Comparison of ENCODE assay signal across 10 cellular contexts in genomic region chr16:81526935-81527334, GRCh38.
A peak's percentile ranks its signal among the peaks of the same experiment; 100 is the strongest.
DNase-seq lines count a peak whose midpoint lies in the region; ATAC-seq and TF ChIP-seq lines count a peak whose summit lies in the region.
"Had no signal": no experiment of that assay in that cellular context is flagged by ENCODE, and none has a peak within 500 bp of the region (broad histone marks: within the 10 kb centered on the region; RNA-seq: fewer than 3 reads in every experiment).

No MANE protein-coding gene starts in this region.

- H3K79me2 ChIP-seq in HCT116 (ENCODE audit: insufficient read depth, low read length) (peaks cover 96% of the 10 kb centered on the region), smooth muscle cell (ENCODE audit: low read depth) (peaks cover 83% of the 10 kb centered on the region)

- H3K4me1 ChIP-seq in HCT116 (ENCODE audit: control insufficient read depth in 1 of 2, insufficient read depth in 2 of 2, low read length in 2 of 2) (peaks cover 62 to 95% of the 10 kb centered on the region in 2 experiments), smooth muscle cell (ENCODE audit: low read depth) (no peaks in the 10 kb centered on the region)

- no peaks in the 10 kb centered on the region; the same call in 1 of the 2 replicates for H4K20me1 ChIP-seq in HCT116 (ENCODE audit: insufficient read depth)
- H4K20me1 ChIP-seq in smooth muscle cell (ENCODE audit: low read depth), result peaks cover 93% of the 10 kb centered on the region

- H3K27ac Mint-ChIP-seq in activated CD8-positive, alpha-beta T cell treated with anti-CD3 and anti-CD28 coated beads, Interleukin-2, amount 10 ng/mL, durations not matched to agents 7 days and 5 days, result peak overlapping the region; percentile 67

- ATAC-seq in HCT116 (no peak), left cardiac atrium (peak; percentile 56 to 77), HG03469 (IDR thresholded peaks at IDR 0.05; ENCODE audit: unreplicated experiment) (no peak), HG02610 (IDR thresholded peaks at IDR 0.05; ENCODE audit: unreplicated experiment) (no peak)
- no peak for ATAC-seq in activated CD8-positive, alpha-beta T cell treated with anti-CD3 and anti-CD28 coated beads, Interleukin-2, amount 10 ng/mL, durations not matched to agents 7 days and 5 days

- no peak for TF ChIP-seq POLR2A in HCT116 (IDR thresholded peaks at IDR 0.05; ENCODE audit: borderline replicate concordance, extremely low read depth, insufficient read depth, insufficient read length)

- H3K9ac ChIP-seq in HCT116 (ENCODE audit: low read length) (peak overlapping the region; percentile 30), smooth muscle cell (ENCODE audit: low read depth) (peak overlapping the region; percentile 33)

- peaks cover 41% of the 10 kb centered on the region for H3K36me3 Mint-ChIP-seq in activated CD8-positive, alpha-beta T cell treated with anti-CD3 and anti-CD28 coated beads, Interleukin-2, amount 10 ng/mL, durations not matched to agents 7 days and 5 days (ENCODE audit: low read depth)

- 56% methylated on average over 9 of the region's 9 CpGs for WGBS in smooth muscle cell (ENCODE audit: low lambda C conversion rate)

- TF ChIP-seq CTCF in HCT116 (IDR thresholded peaks at IDR 0.05 in 2 of 3, conservative IDR thresholded peaks at IDR 0.05 in 1 of 3; ENCODE audit: borderline replicate concordance in 1 of 3, insufficient read depth in 1 of 3, low read depth in 2 of 3, low read length in 2 of 3), result no peak
- no peak for TF ChIP-seq CTCF in smooth muscle cell (IDR thresholded peaks at IDR 0.05; ENCODE audit: borderline replicate concordance, insufficient read depth, poor library complexity, severe bottlenecking)

- H3K27me3 Mint-ChIP-seq in activated CD8-positive, alpha-beta T cell treated with anti-CD3 and anti-CD28 coated beads, Interleukin-2, amount 10 ng/mL, durations not matched to agents 7 days and 5 days (ENCODE audit: low read depth), result no peaks in the 10 kb centered on the region

- peak overlapping the region; percentile 38 for H3K4me3 Mint-ChIP-seq in activated CD8-positive, alpha-beta T cell treated with anti-CD3 and anti-CD28 coated beads, Interleukin-2, amount 10 ng/mL, durations not matched to agents 7 days and 5 days

- H3K9me3 Mint-ChIP-seq in activated CD8-positive, alpha-beta T cell treated with anti-CD3 and anti-CD28 coated beads, Interleukin-2, amount 10 ng/mL, durations not matched to agents 7 days and 5 days (ENCODE audit: insufficient read depth), result no peaks in the 10 kb centered on the region

- H3K9me2 ChIP-seq in HCT116 (ENCODE audit: insufficient read depth), result no peaks in the 10 kb centered on the region

- TF ChIP-seq RAD21 in HCT116 (IDR thresholded peaks at IDR 0.05; ENCODE audit: low read depth), result no peak

- no peaks in the 10 kb centered on the region for H3K36me3 ChIP-seq in HCT116 (ENCODE audit: control insufficient read depth in 1 of 2, insufficient read depth in 2 of 2, low read length in 2 of 2)
- no peaks in the 10 kb centered on the region for H3K36me3 ChIP-seq in smooth muscle cell (ENCODE audit: low read depth)
- H3K36me3 ChIP-seq: right lobe of liver had no signal

- peak overlapping the region; percentile 7; the same call in 1 of the 2 replicates for H3K27ac ChIP-seq in HCT116 (ENCODE audit: low read depth, low read length)
- peak overlapping the region; percentile 87 for H3K27ac ChIP-seq in smooth muscle cell (ENCODE audit: low read depth)
- H3K27ac ChIP-seq: right lobe of liver had no signal

- POLR2A ChIA-PET in HCT116 (lab: Charles Lee), result no interaction called here
- POLR2A ChIA-PET in activated CD8-positive, alpha-beta T cell treated with anti-CD3 and anti-CD28 coated beads, Interleukin-2, amount 10 ng/mL, durations not matched to agents 7 days and 5 days (lab: Charles Lee), result interaction anchor here (1.1 kb wide), 1 partner anchor 45 kb away, joined by 3 read pairs; no protein-coding TSS in a partner anchor

- BruUV-seq in HCT116 (replicated peaks; lab: Mats Ljungman, UMichigan), result no TSS peak

- H3F3A ChIP-seq in smooth muscle cell (ENCODE audit: low read depth), result no peaks in the 10 kb centered on the region

- peak overlapping the region; percentile 45 for H3K4me2 ChIP-seq in HCT116 (ENCODE audit: low read length)
- peak overlapping the region; percentile 31 for H3K4me2 ChIP-seq in smooth muscle cell

- no peak overlapping the region for H2AFZ ChIP-seq in HCT116 (ENCODE audit: low read depth, low read length, poor library complexity, severe bottlenecking)
- no peak overlapping the region for H2AFZ ChIP-seq in smooth muscle cell (ENCODE audit: low read depth)

- no peaks in the 10 kb centered on the region for H3K27me3 ChIP-seq in HCT116 (ENCODE audit: insufficient read depth, low read length)
- no peaks in the 10 kb centered on the region for H3K27me3 ChIP-seq in smooth muscle cell (ENCODE audit: low read depth)
- H3K27me3 ChIP-seq: right lobe of liver had no signal

- CTCF ChIA-PET in HCT116 (lab: Charles Lee), result no interaction called here
- CTCF ChIA-PET in activated CD8-positive, alpha-beta T cell treated with anti-CD3 and anti-CD28 coated beads, Interleukin-2, amount 10 ng/mL, durations not matched to agents 7 days and 5 days (lab: Charles Lee), result interaction anchor here (1.1 to 1.4 kb wide), 2 partner anchors 18 to 81 kb away, joined by 3 to 4 read pairs; no protein-coding TSS in a partner anchor

- RAD21 ChIA-PET in HCT116 (lab: Charles Lee; ENCODE audit: low non-redundant PET in 1 of 2, low total read pairs in 2 of 2, uncharacterized antibody in 2 of 2, unreplicated experiment in 2 of 2), result no interaction called here

- H3K4me1 Mint-ChIP-seq in activated CD8-positive, alpha-beta T cell treated with anti-CD3 and anti-CD28 coated beads, Interleukin-2, amount 10 ng/mL, durations not matched to agents 7 days and 5 days (ENCODE audit: low read depth), result peaks cover 76% of the 10 kb centered on the region

- H3K4me3 ChIP-seq in HCT116 (replicated peaks in 1 of 2; ENCODE audit: low read depth in 1 of 2, low read length in 2 of 2) (no peak overlapping the region), smooth muscle cell (no peak overlapping the region)
- H3K4me3 ChIP-seq: right lobe of liver had no signal

- no peak for DNase-seq in HCT116 (ENCODE audit: low read depth, low spot score)
- DNase-seq in activated CD8-positive, alpha-beta T cell treated with anti-CD3 and anti-CD28 coated beads, Interleukin-2, amount 10 ng/mL, durations not matched to agents 7 days and 5 days, result no peak
- DNase-seq in left cardiac atrium, result peak; percentile 66
- DNase-seq in smooth muscle cell (lab: John Stamatoyannopoulos, UW; ENCODE audit: unreplicated experiment), result no peak
- no peak for DNase-seq in 8988T
- DNase-seq in stimulated activated CD4-positive, alpha-beta T cell treated with anti-CD3 and anti-CD28 coated beads, Interleukin-12 subunit alpha, Interleukin-12 subunit beta, amount 100 ng/mL, for 4 hours, result no peak
- DNase-seq: NCI-H345 had no signal

- intact Hi-C loops in HCT116 (cut with micrococcal nuclease) (no loop called here), left cardiac atrium (cut with DNase I) (no loop called here)

- no peaks in the 10 kb centered on the region for H3K9me3 ChIP-seq in HCT116 (ENCODE audit: control insufficient read depth in 1 of 2, insufficient read depth in 1 of 2, low read depth in 1 of 2, low read length in 2 of 2)
- H3K9me3 ChIP-seq in smooth muscle cell (replicated peaks; ENCODE audit: low read depth), result no peaks in the 10 kb centered on the region
- H3K9me3 ChIP-seq: right lobe of liver had no signal

TF ChIP-seq in HCT116, 20 proteins besides CTCF, POLR2A, EP300 and RAD21 (continues in another document):
- TF ChIP-seq CBX3 (IDR thresholded peaks at IDR 0.05; ENCODE audit: low read depth) (no peak), CEBPB (IDR thresholded peaks at IDR 0.05; ENCODE audit: low read depth) (no peak), POLR2AphosphoS5 (IDR thresholded peaks at IDR 0.05; ENCODE audit: low read depth, low read length) (no peak), ZFX (IDR thresholded peaks at IDR 0.05) (no peak), EZH2 (IDR thresholded peaks at IDR 0.05) (no peak), SIN3A (IDR thresholded peaks at IDR 0.05; ENCODE audit: low read depth) (no peak), YY1 (IDR thresholded peaks at IDR 0.05; ENCODE audit: extremely low read depth, insufficient replicate concordance, low read depth, low read length) (no peak), EZH2phosphoT487 (IDR thresholded peaks at IDR 0.05; ENCODE audit: borderline replicate concordance) (no peak), EGR1 (IDR thresholded peaks at IDR 0.05; ENCODE audit: low read depth) (no peak), SRF (IDR thresholded peaks at IDR 0.05; ENCODE audit: low read depth) (no peak), ELF1 (IDR thresholded peaks at IDR 0.05; ENCODE audit: borderline replicate concordance, low read depth) (no peak), TCF7L2 (IDR thresholded peaks at IDR 0.05; ENCODE audit: borderline replicate concordance, extremely low read depth, insufficient read depth, insufficient read length) (no peak), FOSL1 (IDR thresholded peaks at IDR 0.05; ENCODE audit: low read depth) (no peak), ZNF274 (IDR thresholded peaks at IDR 0.05; ENCODE audit: low read depth, low read length) (no peak), MAX (IDR thresholded peaks at IDR 0.05) (no peak), JUND (IDR thresholded peaks at IDR 0.05) (no peak), SP1 (IDR thresholded peaks at IDR 0.05; ENCODE audit: low read depth) (no peak)
- TF ChIP-seq, protein P1, sequence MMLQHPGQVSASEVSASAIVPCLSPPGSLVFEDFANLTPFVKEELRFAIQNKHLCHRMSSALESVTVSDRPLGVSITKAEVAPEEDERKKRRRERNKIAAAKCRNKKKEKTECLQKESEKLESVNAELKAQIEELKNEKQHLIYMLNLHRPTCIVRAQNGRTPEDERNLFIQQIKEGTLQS (IDR thresholded peaks at IDR 0.05), result no peak

Comparison
In these comparisons a context has a peak if more than half of its experiments do, and no peak if none do; other contexts are left out.
1. ATAC-seq: peak in left cardiac atrium (2 of 2); none in HCT116 (single experiment), activated CD8-positive, alpha-beta T cell treated with anti-CD3 and anti-CD28 coated beads, Interleukin-2, amount 10 ng/mL, durations not matched to agents 7 days and 5 days (single experiment), HG03469 (single experiment) and HG02610 (single experiment).